ENCODE assay signal across 22 cellular contexts in the genomic region with DNA sequence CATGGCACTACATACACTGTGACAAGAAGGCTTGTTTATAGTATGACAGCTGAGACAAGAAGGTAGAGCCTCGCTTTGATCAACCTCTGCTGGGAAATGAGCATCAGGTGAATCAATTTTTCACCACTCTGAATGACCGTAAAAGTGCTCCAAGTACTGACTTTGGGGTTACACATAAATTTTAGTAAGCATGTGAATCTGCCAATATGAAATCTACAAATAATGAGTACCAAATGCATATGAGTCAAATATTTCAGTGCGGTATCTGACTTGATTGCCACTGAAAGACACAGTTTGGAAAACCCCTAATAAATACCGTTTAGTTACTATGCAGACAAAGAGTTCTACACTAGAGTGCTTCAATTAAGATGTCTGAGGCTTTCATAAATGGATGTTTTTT.
DNase-seq lines count a peak whose midpoint lies in the region; ATAC-seq and TF ChIP-seq lines count a peak whose summit lies in the region.
"Had no signal": no experiment of that assay in that cellular context is flagged by ENCODE, and none has a peak within 500 bp of the region (broad histone marks: within the 10 kb centered on the region; RNA-seq: fewer than 3 reads in every experiment).

No MANE protein-coding gene starts in this region.

- H3K27me3 Mint-ChIP-seq in endothelial cell (ENCODE audit: unreplicated experiment), result no peaks in the 10 kb centered on the region
- H3K27me3 Mint-ChIP-seq: activated CD4-positive, alpha-beta T cell treated with anti-CD3 and anti-CD28 coated beads, Interleukin-2, amount 10 ng/mL, durations not matched to agents 24 days and 14 days; B cell; stimulated activated naive CD8-positive, alpha-beta T cell treated with anti-CD3 and anti-CD28 coated beads, Interleukin-15, Interleukin-2, amounts not matched to agents 100 ng/mL and 50 ng/mL, for 24 hours had no signal

- no peaks in the 10 kb centered on the region for H4K20me1 ChIP-seq in PC-3 (ENCODE audit: low read length)

- no peaks in the 10 kb centered on the region for H3F3A ChIP-seq in PC-3 (ENCODE audit: low read length, unreplicated experiment)

- no peak overlapping the region for H3K9ac ChIP-seq in PC-3 (ENCODE audit: low read length)

- no peaks in the 10 kb centered on the region for H3K9me3 Mint-ChIP-seq in endothelial cell (ENCODE audit: unreplicated experiment)
- H3K9me3 Mint-ChIP-seq: stimulated activated naive CD8-positive, alpha-beta T cell treated with anti-CD3 and anti-CD28 coated beads, Interleukin-15, Interleukin-2, amounts not matched to agents 100 ng/mL and 50 ng/mL, for 24 hours; T-helper 2 cell treated with Interferon-gamma antibody and Interleukin-4, amounts not matched to agents 5 μg/mL and 100 μg/mL, for 36 hours had no signal

- no peaks in the 10 kb centered on the region for H3K4me1 Mint-ChIP-seq in endothelial cell (ENCODE audit: unreplicated experiment)

- intact Hi-C loops in PC-3 (cut with micrococcal nuclease), result no loop called here

- H3K79me2 ChIP-seq in ACC112 (ENCODE audit: control insufficient read depth, insufficient read depth, low read length, unreplicated experiment), result peaks cover 18% of the 10 kb centered on the region
- peaks cover 24% of the 10 kb centered on the region for H3K79me2 ChIP-seq in PC-3 (ENCODE audit: low read length)

- H3K27ac Mint-ChIP-seq in endothelial cell (ENCODE audit: unreplicated experiment), result no peak overlapping the region
- H3K27ac Mint-ChIP-seq: activated CD4-positive, alpha-beta T cell treated with anti-CD3 and anti-CD28 coated beads, Interleukin-2, amount 10 ng/mL, durations not matched to agents 24 days and 14 days; B cell; stimulated activated naive CD8-positive, alpha-beta T cell treated with anti-CD3 and anti-CD28 coated beads, Interleukin-15, Interleukin-2, amounts not matched to agents 100 ng/mL and 50 ng/mL, for 24 hours; T-helper 2 cell treated with Interferon-gamma antibody and Interleukin-4, amounts not matched to agents 5 μg/mL and 100 μg/mL, for 36 hours had no signal

- H3K4me3 ChIP-seq in ACC112 (ENCODE audit: low read depth, low read length), result 0 out of 2 replicates have a peak overlapping the region, but pooled peaks have one; percentile 22
- no peak overlapping the region for H3K4me3 ChIP-seq in PC-3 (ENCODE audit: low read length)
- no peak overlapping the region for H3K4me3 ChIP-seq in H7 (ENCODE audit: insufficient read depth, low read depth, low read length)
- H3K4me3 ChIP-seq: dorsolateral prefrontal cortex, hepatocyte, pancreas, uterus had no signal

- no peak overlapping the region for H3K4me3 Mint-ChIP-seq in endothelial cell (ENCODE audit: unreplicated experiment)
- H3K4me3 Mint-ChIP-seq: activated CD4-positive, alpha-beta T cell treated with anti-CD3 and anti-CD28 coated beads, Interleukin-2, amount 10 ng/mL, durations not matched to agents 24 days and 14 days; B cell; stimulated activated naive CD8-positive, alpha-beta T cell treated with anti-CD3 and anti-CD28 coated beads, Interleukin-15, Interleukin-2, amounts not matched to agents 100 ng/mL and 50 ng/mL, for 24 hours; T-helper 2 cell treated with Interferon-gamma antibody and Interleukin-4, amounts not matched to agents 5 μg/mL and 100 μg/mL, for 36 hours had no signal

- H3K4me1 ChIP-seq in ACC112 (ENCODE audit: control insufficient read depth, insufficient read depth, low read length, unreplicated experiment), result peaks cover 24% of the 10 kb centered on the region
- H3K4me1 ChIP-seq in PC-3 (ENCODE audit: insufficient read depth, low read length), result peaks cover 20% of the 10 kb centered on the region
- H3K4me1 ChIP-seq: pancreas, uterus had no signal

- H3K27ac ChIP-seq in ACC112 (ENCODE audit: low read depth, low read length) (peak overlapping the region; percentile 77), PC-3 (ENCODE audit: low read length) (peak overlapping the region; percentile 31)
- H3K27ac ChIP-seq: dorsolateral prefrontal cortex, hepatocyte, pancreas, uterus had no signal

- H3K9me3 ChIP-seq in PC-3 (ENCODE audit: low read length), result no peaks in the 10 kb centered on the region
- H3K9me3 ChIP-seq: pancreas, uterus had no signal

- H3K27me3 ChIP-seq in ACC112 (ENCODE audit: insufficient read depth, low read length), result no peaks in the 10 kb centered on the region
- no peaks in the 10 kb centered on the region for H3K27me3 ChIP-seq in PC-3 (ENCODE audit: low read length)
- H3K27me3 ChIP-seq in H7 (ENCODE audit: control insufficient read depth, insufficient read depth, low read length), result no peaks in the 10 kb centered on the region
- H3K27me3 ChIP-seq: brain microvascular endothelial cell, dorsolateral prefrontal cortex, hepatocyte, pancreas, uterus had no signal

- no peaks in the 10 kb centered on the region for H3K36me3 Mint-ChIP-seq in endothelial cell (ENCODE audit: low read depth, unreplicated experiment)

- peak; percentile 41 for ATAC-seq in GM18867 (IDR thresholded peaks at IDR 0.05; ENCODE audit: unreplicated experiment)
- ATAC-seq in HG02588 (IDR thresholded peaks at IDR 0.05; ENCODE audit: unreplicated experiment), result peak; percentile 35
- ATAC-seq in PC-3, result peak; percentile 48
- ATAC-seq: pancreas had no signal

- DNase-seq in PC-3, result no peak
- DNase-seq in kidney glomerular epithelial cell (lab: John Stamatoyannopoulos, UW), result no peak
- no peak for DNase-seq in medulla oblongata (ENCODE audit: extremely low spot score)
- no peak for DNase-seq in endothelial cell (ENCODE audit: low spot score)
- DNase-seq in H7, result no peak
- DNase-seq: activated CD4-positive, alpha-beta T cell treated with anti-CD3 and anti-CD28 coated beads, Interleukin-2, amount 10 ng/mL, durations not matched to agents 24 days and 14 days; dorsolateral prefrontal cortex; KBM-7; left colon; NK-92 treated with Interleukin-12 subunit alpha and Interleukin-12 subunit beta, amount 100 ng/mL, for 24 hours; pancreas; Right ventricle myocardium superior; small intestine; uterus had no signal

- H3K36me3 ChIP-seq in ACC112 (ENCODE audit: insufficient read depth, low read length), result peaks cover 13% of the 10 kb centered on the region
- peaks cover 3% of the 10 kb centered on the region; the same call in 1 of the 2 replicates for H3K36me3 ChIP-seq in PC-3 (ENCODE audit: low read depth, low read length)
- H3K36me3 ChIP-seq in H7 (replicated peaks; ENCODE audit: control insufficient read depth, insufficient read depth, low read length), result no peaks in the 10 kb centered on the region; the same call in 1 of the 2 replicates
- H3K36me3 ChIP-seq: brain microvascular endothelial cell, uterus had no signal

- CTCF ChIA-PET in PC-3 (lab: Charles Lee), result no interaction called here

- H3K9me2 ChIP-seq in PC-3 (replicated peaks; ENCODE audit: low read length), result no peaks in the 10 kb centered on the region

- no peak overlapping the region for H2AFZ ChIP-seq in ACC112 (ENCODE audit: low read length, unreplicated experiment)
- H2AFZ ChIP-seq in PC-3 (ENCODE audit: low read length), result no peak overlapping the region
- H2AFZ ChIP-seq: hepatocyte had no signal

- BruUV-seq in PC-3 (replicated peaks; lab: Mats Ljungman, UMichigan), result no TSS peak

- TF ChIP-seq CTCF in PC-3 (conservative IDR thresholded peaks at IDR 0.05; ENCODE audit: low read depth, low read length) (no peak), endothelial cell (IDR thresholded peaks at IDR 0.05; ENCODE audit: unreplicated experiment) (no peak)

- 0 out of 2 replicates have a peak overlapping the region, but pooled peaks have one; percentile 20 for H3K4me2 ChIP-seq in PC-3 (ENCODE audit: low read length)
- H3K4me2 ChIP-seq: hepatocyte had no signal

- POLR2A ChIA-PET in PC-3 (lab: Charles Lee; ENCODE audit: unreplicated experiment), result no interaction called here
